Comparison of ENCODE assay signal across 1 cellular context in genomic region chr1:94551449-94551848, GRCh38.
TF ChIP-seq lines count a peak whose summit lies in the region.

No MANE protein-coding gene starts in this region.

TF ChIP-seq in K562, 482 proteins besides CTCF, POLR2A, EP300 and RAD21 (continued from another document):
- TF ChIP-seq MGA (IDR thresholded peaks at IDR 0.05) (no peak), ZNF395 (CRISPR knock-in tag; IDR thresholded peaks at IDR 0.05) (no peak)
